In genomic region chr2:212863185-212863588, GRCh38 we compare ENCODE assay signal across 2 cellular contexts.
TF ChIP-seq lines count a peak whose summit lies in the region.

No MANE protein-coding gene starts in this region.

TF ChIP-seq in SK-N-SH, 30 proteins besides CTCF, POLR2A, EP300 and RAD21 (continued from another document):
- TF ChIP-seq FOSL2 (IDR thresholded peaks at IDR 0.05; ENCODE audit: borderline replicate concordance, low read depth), result no peak
- TF ChIP-seq POLR2AphosphoS5 (IDR thresholded peaks at IDR 0.05; ENCODE audit: low read depth, low read length), result no peak
- TF ChIP-seq USF1 (IDR thresholded peaks at IDR 0.05; ENCODE audit: borderline replicate concordance, low read depth), result no peak
- no peak for TF ChIP-seq TEAD4 (IDR thresholded peaks at IDR 0.05; ENCODE audit: borderline replicate concordance, insufficient read depth)
- no peak for TF ChIP-seq EZH2phosphoT487 (IDR thresholded peaks at IDR 0.05; ENCODE audit: borderline replicate concordance, low read depth)
- TF ChIP-seq FOXM1 (IDR thresholded peaks at IDR 0.05; ENCODE audit: low read depth), result no peak
- TF ChIP-seq PBX3 (IDR thresholded peaks at IDR 0.05), result no peak
- TF ChIP-seq TCF12 (IDR thresholded peaks at IDR 0.05), result peak; percentile 29; the same call in 1 of the 2 replicates
- TF ChIP-seq GABPA (IDR thresholded peaks at IDR 0.05; ENCODE audit: low read depth), result no peak
- TF ChIP-seq RCOR1 (IDR thresholded peaks at IDR 0.05; ENCODE audit: low read length), result no peak
- TF ChIP-seq NFIC (IDR thresholded peaks at IDR 0.05; ENCODE audit: borderline replicate concordance), result no peak

TF ChIP-seq in SK-N-SH treated with all-trans-retinoic acid at 6 μM for 48 hours, 23 proteins besides CTCF, POLR2A, EP300 and RAD21 (continued from another document):
- TF ChIP-seq CREB5 (CRISPR knock-in tag; IDR thresholded peaks at IDR 0.05; ENCODE audit: low read depth) (no peak), OSR1 (CRISPR knock-in tag; IDR thresholded peaks at IDR 0.05) (no peak), TOX (CRISPR knock-in tag; IDR thresholded peaks at IDR 0.05; ENCODE audit: borderline replicate concordance) (no peak), TCF4 (CRISPR knock-in tag; IDR thresholded peaks at IDR 0.05; ENCODE audit: borderline replicate concordance) (no peak), SNAI2 (CRISPR knock-in tag; IDR thresholded peaks at IDR 0.05) (no peak), ZNF8 (CRISPR knock-in tag; IDR thresholded peaks at IDR 0.05) (no peak), ZC3H10 (CRISPR knock-in tag; IDR thresholded peaks at IDR 0.05) (no peak), CSDC2 (CRISPR knock-in tag; IDR thresholded peaks at IDR 0.05) (no peak), TSHZ2 (CRISPR knock-in tag; IDR thresholded peaks at IDR 0.05) (no peak), BACH2 (CRISPR knock-in tag; IDR thresholded peaks at IDR 0.05; ENCODE audit: borderline replicate concordance) (no peak), ZFP30 (CRISPR knock-in tag; IDR thresholded peaks at IDR 0.05) (no peak)
